In the genomic region with DNA sequence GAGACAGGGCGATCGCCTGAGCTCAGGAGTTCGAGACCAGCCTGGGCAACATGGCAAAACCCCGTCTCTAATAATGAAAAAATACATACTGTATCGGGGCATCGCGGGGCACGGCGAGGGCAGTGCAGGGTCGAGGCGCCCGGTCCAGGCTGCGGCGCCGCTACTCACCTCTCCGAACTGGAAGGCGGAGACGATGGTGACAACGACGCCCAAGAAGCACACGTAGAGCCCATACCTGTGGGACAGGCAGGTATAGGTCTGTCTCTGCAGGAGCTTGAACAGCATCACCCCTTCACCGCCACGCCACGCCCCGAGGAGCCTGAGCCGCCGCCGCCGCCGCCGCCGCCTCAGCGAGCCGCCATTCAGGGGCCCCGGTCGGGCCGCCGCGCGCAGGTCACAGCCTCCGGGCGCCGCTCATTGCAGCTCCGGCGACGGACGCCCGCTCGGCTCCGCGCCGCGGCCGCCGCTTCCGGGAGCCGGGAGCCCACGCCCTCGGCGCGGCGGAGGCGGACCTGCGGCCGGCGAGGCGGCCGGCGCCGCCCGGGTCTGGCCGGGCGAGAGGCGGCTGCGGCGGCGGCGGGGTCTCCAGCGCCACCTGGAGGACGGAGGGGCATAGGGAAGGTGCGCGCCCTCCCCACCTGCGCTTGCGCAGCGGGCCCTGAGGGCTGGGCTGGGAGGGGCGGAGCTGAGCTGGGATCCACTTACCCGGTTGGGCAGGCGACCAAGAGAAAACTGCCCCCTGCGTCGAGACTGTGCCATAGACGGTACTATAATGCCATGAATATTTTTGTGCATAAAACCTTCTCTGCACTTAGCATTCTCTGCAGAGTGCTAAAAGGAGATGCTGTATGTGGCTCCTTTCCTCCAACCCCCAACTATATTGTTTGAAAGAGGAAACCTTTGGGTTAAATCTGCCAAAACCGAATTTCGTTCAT, we compare ENCODE assay signal across 8 cellular contexts. TPM values are rescaled to one million over a fixed set of nuclear protein-coding genes. Genes with fewer than 3 reads are reported as not detected.
DNase-seq lines count a peak whose midpoint lies in the region; ATAC-seq and TF ChIP-seq lines count a peak whose summit lies in the region.

Gene GNPTAB (minus strand): TSS at position 569 of the 935 bp plus-strand sequence. CDS start 284 bp downstream, at position 285.

- DNase-seq in NCI-H2107 (lab: John Stamatoyannopoulos, UW) = peak; percentile 85
- peak; percentile 96 for DNase-seq in UCSD-AML1 (lab: John Stamatoyannopoulos, UW; ENCODE audit: unreplicated experiment)
- peak; percentile 90 for DNase-seq in brain microvascular endothelial cell

- ATAC-seq in GM18858 (IDR thresholded peaks at IDR 0.05; ENCODE audit: unreplicated experiment) (peak; percentile 80), HG03066 (IDR thresholded peaks at IDR 0.05; ENCODE audit: low read depth, unreplicated experiment) (peak; percentile 87)

- peak within 1 kb of the TSS; percentile 97 for H2AFZ ChIP-seq in ACC112 (ENCODE audit: low read length, unreplicated experiment)

- in situ Hi-C loops in brain microvascular endothelial cell (cut with HindIII; ENCODE audit: low pct_ligation_motif_present, low sequenced_read_pairs) = no loop called here

- peak within 1 kb of the TSS; percentile 89 for H3K4me2 ChIP-seq in skeletal muscle satellite cell (ENCODE audit: low read length)

- no peak within 1 kb of the TSS for H3K27ac ChIP-seq in ACC112 (ENCODE audit: low read depth, low read length)
- H3K27ac ChIP-seq in brain microvascular endothelial cell = peak within 1 kb of the TSS; percentile 15
- no peak within 1 kb of the TSS for H3K27ac ChIP-seq in iPS-18a (ENCODE audit: low read length)

- H3K27me3 ChIP-seq in ACC112 (ENCODE audit: insufficient read depth, low read length) (no peaks in the 10 kb centered on the region), brain microvascular endothelial cell (replicated peaks) (no peaks in the 10 kb centered on the region), iPS-18a (ENCODE audit: control insufficient read depth, insufficient read depth, low read length) (no peaks in the 10 kb centered on the region), skeletal muscle satellite cell (ENCODE audit: control insufficient read depth, insufficient read depth, low read length) (no peaks in the 10 kb centered on the region)

- H3K4me3 ChIP-seq in ACC112 (ENCODE audit: low read depth, low read length) = peak within 1 kb of the TSS; percentile 87
- peak within 1 kb of the TSS; percentile 86 for H3K4me3 ChIP-seq in brain microvascular endothelial cell (ENCODE audit: low read depth, low read length)
- peak within 1 kb of the TSS; percentile 87 for H3K4me3 ChIP-seq in iPS-18a (ENCODE audit: low read length)
- peak within 1 kb of the TSS; percentile 99 for H3K4me3 ChIP-seq in skeletal muscle satellite cell (ENCODE audit: low read length)

- TF ChIP-seq CTCF in brain microvascular endothelial cell (IDR thresholded peaks at IDR 0.05; ENCODE audit: low read depth, low read length, missing control alignments) = peak; percentile 69

- H3K36me3 ChIP-seq in ACC112 (ENCODE audit: insufficient read depth, low read length) (no peaks in the 10 kb centered on the region), brain microvascular endothelial cell (replicated peaks) (no peaks in the 10 kb centered on the region), iPS-18a (ENCODE audit: control insufficient read depth, low read depth, low read length) (no peaks in the 10 kb centered on the region), skeletal muscle satellite cell (ENCODE audit: insufficient read depth, low read length) (no peaks in the 10 kb centered on the region)

- H3K4me1 ChIP-seq in ACC112 (ENCODE audit: control insufficient read depth, insufficient read depth, low read length, unreplicated experiment) (peaks cover 7% of the 10 kb centered on the region), iPS-18a (ENCODE audit: control insufficient read depth, low read depth, low read length) (peaks cover 14% of the 10 kb centered on the region), skeletal muscle satellite cell (ENCODE audit: control insufficient read depth, insufficient read depth, low read length) (peaks cover 9% of the 10 kb centered on the region)

- H3K9me3 ChIP-seq in iPS-18a (ENCODE audit: control insufficient read depth, low read depth, low read length) (no peaks in the 10 kb centered on the region), skeletal muscle satellite cell (replicated peaks; ENCODE audit: low read length) (no peaks in the 10 kb centered on the region)

- no peaks in the 10 kb centered on the region for H3K79me2 ChIP-seq in ACC112 (ENCODE audit: control insufficient read depth, insufficient read depth, low read length, unreplicated experiment)

- peak within 1 kb of the TSS; percentile 65 for H3K9ac ChIP-seq in iPS-18a (ENCODE audit: low read length)
- peak within 1 kb of the TSS; percentile 94 for H3K9ac ChIP-seq in skeletal muscle satellite cell (ENCODE audit: low read depth, low read length)

RNA-seq across cellular contexts. Expression of gene GNPTAB, which starts in this region (rescaled TPM):
- total RNA-seq in skeletal muscle satellite cell (2012; rRNA removed) = 11.1 and 15.5 TPM in 2 replicates
